ENCODE assay signal across 8 cellular contexts in the genomic region with DNA sequence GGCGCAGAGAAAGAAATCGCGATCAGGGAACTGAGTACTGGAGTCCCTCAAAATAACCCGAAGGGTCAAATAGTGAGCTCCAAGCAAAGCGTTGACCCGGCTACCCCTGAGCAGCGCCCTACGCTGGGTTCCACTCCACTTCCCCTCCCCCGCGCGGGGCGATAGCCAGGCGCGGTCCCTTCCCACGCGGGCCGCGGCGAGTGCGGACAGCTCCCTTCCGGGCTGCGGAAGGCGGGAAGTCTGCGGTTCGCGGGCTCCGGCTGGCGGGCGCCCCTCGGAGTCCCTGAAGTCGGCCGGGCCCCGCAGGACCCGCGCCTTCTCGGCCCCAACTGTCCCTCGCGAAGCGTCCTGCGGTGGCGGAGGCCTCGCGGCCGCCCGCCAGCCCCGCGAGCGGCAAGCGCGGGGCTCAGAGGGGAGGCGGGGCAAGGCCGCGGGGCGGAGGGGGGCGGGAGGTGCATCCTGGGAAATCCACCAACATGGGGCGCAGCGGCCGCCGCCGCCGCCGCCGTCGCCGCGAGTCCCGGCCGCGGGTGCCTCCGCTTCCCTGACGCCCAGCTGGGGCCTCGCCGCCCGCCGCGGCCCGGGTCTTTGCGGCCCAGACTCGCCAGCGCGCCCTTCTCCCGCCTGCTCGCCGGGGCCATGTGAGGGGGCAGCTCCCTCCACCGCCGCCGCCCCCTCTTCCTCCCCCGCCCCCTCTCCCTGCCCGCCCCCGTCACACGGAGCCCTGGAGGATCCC. TPM values are rescaled to one million over a fixed set of nuclear protein-coding genes. Genes with fewer than 3 reads are reported as not detected.
DNase-seq lines count a peak whose midpoint lies in the region; ATAC-seq and TF ChIP-seq lines count a peak whose summit lies in the region.

Gene QSER1, plus strand, starts transcription at position 457 of the 736 bp plus-strand sequence. CDS start 315 bp downstream, outside the sequence.

- peaks cover 14% of the 10 kb centered on the region for H3K27me3 Mint-ChIP-seq in neural progenitor cell (ENCODE audit: insufficient read depth, low read depth)

- peak within 1 kb of the TSS; percentile 99 for H3K27ac Mint-ChIP-seq in neural progenitor cell

- H3K4me3 ChIP-seq in neural progenitor cell, result peak within 1 kb of the TSS; percentile 97
- H3K4me3 ChIP-seq in stomach smooth muscle (ENCODE audit: low read length in 2 of 2), result peak within 1 kb of the TSS; percentile 89 to 95

- H3F3A ChIP-seq in neural progenitor cell (ENCODE audit: low read depth), result peaks cover 41% of the 10 kb centered on the region

- H3K9me3 ChIP-seq in neural progenitor cell (ENCODE audit: low read depth), result no peaks in the 10 kb centered on the region
- no peaks in the 10 kb centered on the region for H3K9me3 ChIP-seq in stomach smooth muscle (ENCODE audit: control insufficient read depth in 2 of 2, low read length in 2 of 2)

- H3K9ac ChIP-seq in neural progenitor cell (peak within 1 kb of the TSS; percentile 75), stomach smooth muscle (ENCODE audit: low read length in 2 of 2) (peak within 1 kb of the TSS; percentile 87 to 94)

- peak within 1 kb of the TSS; percentile 95 for H3K4me2 ChIP-seq in neural progenitor cell

- peak; percentile 55 for ATAC-seq in GM21423 (IDR thresholded peaks at IDR 0.05; ENCODE audit: unreplicated experiment)
- peak; percentile 74 for ATAC-seq in foreskin keratinocyte

- peaks cover 60% of the 10 kb centered on the region for H3K79me2 ChIP-seq in neural progenitor cell (ENCODE audit: low read depth)

- no peaks in the 10 kb centered on the region for H3K27me3 ChIP-seq in foreskin keratinocyte
- no peaks in the 10 kb centered on the region for H3K27me3 ChIP-seq in neural progenitor cell
- H3K27me3 ChIP-seq in stomach smooth muscle (ENCODE audit: control insufficient read depth in 1 of 2, insufficient read depth in 2 of 2, low read length in 2 of 2), result no peaks in the 10 kb centered on the region

- H2AFZ ChIP-seq in neural progenitor cell (replicated peaks), result peak within 1 kb of the TSS; percentile 69

- H3K4me1 ChIP-seq in foreskin keratinocyte (peaks cover 6% of the 10 kb centered on the region), neural progenitor cell (peaks cover 30% of the 10 kb centered on the region), stomach smooth muscle (ENCODE audit: control insufficient read depth, insufficient read depth, low read length) (peaks cover 7% of the 10 kb centered on the region)

- peak within 1 kb of the TSS; percentile 96 for H3K4me3 Mint-ChIP-seq in neural progenitor cell

- H3K36me3 ChIP-seq in neural progenitor cell (no peaks in the 10 kb centered on the region), stomach smooth muscle (ENCODE audit: control insufficient read depth in 2 of 2, insufficient read depth in 2 of 2, low read length in 2 of 2) (no peaks in the 10 kb centered on the region)

- H4K20me1 ChIP-seq in neural progenitor cell (ENCODE audit: low read depth), result peaks cover 12% of the 10 kb centered on the region

- H3K4me1 Mint-ChIP-seq in neural progenitor cell, result peaks cover 35% of the 10 kb centered on the region

- peaks cover 10% of the 10 kb centered on the region for H3K36me3 Mint-ChIP-seq in neural progenitor cell

- TF ChIP-seq POLR2A in Raji (IDR thresholded peaks at IDR 0.05; ENCODE audit: insufficient read depth, low read depth, low read length), result peak; percentile 75

- peak; percentile 83 for DNase-seq in DMS53 (lab: John Stamatoyannopoulos, UW)
- DNase-seq in HuH-7 (ENCODE audit: low spot score), result peak; percentile 71
- peak; percentile 70 for DNase-seq in activated gamma-delta T cell (lab: John Stamatoyannopoulos, UW)
- peak in 1 of 2 donors; percentile 29 for DNase-seq in foreskin keratinocyte
- DNase-seq in neural progenitor cell (ENCODE audit: low spot score), result peak; percentile 88

- peaks cover 10% of the 10 kb centered on the region for H3K9me3 Mint-ChIP-seq in neural progenitor cell

- TF ChIP-seq CTCF in foreskin keratinocyte (conservative IDR thresholded peaks at IDR 0.05) (no peak), neural progenitor cell (IDR thresholded peaks at IDR 0.05) (no peak)

- peak within 1 kb of the TSS; percentile 98 for H3K27ac ChIP-seq in foreskin keratinocyte
- H3K27ac ChIP-seq in neural progenitor cell, result peak within 1 kb of the TSS; percentile 93
- H3K27ac ChIP-seq in stomach smooth muscle (ENCODE audit: low read length), result peak within 1 kb of the TSS; percentile 75

RNA-seq across cellular contexts. Expression of gene QSER1, which starts in this region (rescaled TPM):
- total RNA-seq in foreskin keratinocyte, result 26.8 and 28.7 TPM in 2 replicates
- 2.8 and 3.8 TPM in 2 replicates for polyA plus RNA-seq in foreskin keratinocyte
- total RNA-seq in neural progenitor cell (ENCODE audit: low replicate concordance), result 49.4 and 79.2 TPM in 2 replicates
